In the genomic region with DNA sequence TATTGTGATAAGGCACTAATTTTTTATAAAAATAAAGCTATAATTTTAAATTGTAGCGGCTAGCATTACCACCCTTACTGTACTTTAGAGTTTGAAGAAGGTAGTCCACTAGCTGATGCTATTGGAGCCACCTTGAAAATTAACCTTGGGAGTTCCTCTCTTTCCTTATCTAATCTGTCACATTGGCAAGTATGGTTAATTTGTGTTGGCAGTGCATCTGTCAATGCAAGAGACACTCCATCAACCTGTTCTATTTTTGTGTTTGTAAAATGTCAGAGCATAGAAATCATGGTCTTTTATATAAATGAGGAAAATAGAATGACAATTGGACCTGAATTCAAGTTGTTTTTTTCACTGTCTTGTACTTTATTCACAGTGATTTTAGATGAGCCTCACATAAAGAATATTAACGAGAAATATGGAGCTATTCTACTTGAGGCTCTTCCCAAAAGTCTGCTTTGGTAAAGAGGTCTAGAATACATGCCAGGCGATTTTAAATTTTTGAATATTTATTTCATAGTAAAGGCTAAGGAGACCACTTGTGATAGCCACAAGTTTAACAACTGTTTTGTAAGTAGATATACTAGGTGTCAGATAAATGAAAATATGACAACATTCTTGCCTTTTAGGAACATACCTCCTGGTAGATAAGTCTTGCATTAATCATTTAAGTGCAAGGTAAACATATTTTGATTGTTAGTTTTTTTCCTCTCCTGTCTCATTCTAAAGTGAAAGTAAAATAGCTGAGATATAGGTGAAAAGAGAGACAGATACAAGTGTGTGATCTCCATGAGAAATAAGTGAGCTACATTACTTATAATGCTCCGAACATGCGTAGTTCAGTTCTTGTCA, we compare ENCODE assay signal across 13 cellular contexts. TPM values are rescaled to one million over a fixed set of nuclear protein-coding genes. Genes with fewer than 3 reads are reported as not detected.
DNase-seq lines count a peak whose midpoint lies in the region; ATAC-seq, FAIRE-seq and TF ChIP-seq lines count a peak whose summit lies in the region.
"Had no signal": no experiment of that assay in that cellular context is flagged by ENCODE, and none has a peak within 500 bp of the region (broad histone marks: within the 10 kb centered on the region; RNA-seq: fewer than 3 reads in every experiment).

No MANE protein-coding gene starts in this region.

- peaks cover 26% of the 10 kb centered on the region for H3K36me3 Mint-ChIP-seq in activated T-helper 2 cell treated with anti-CD3 and anti-CD28 coated beads, Interferon-gamma antibody, Interleukin-2, Interleukin-4, amounts not matched to agents 10 μg/mL and 5 μg/mL and 100 μg/mL, durations not matched to agents 14 hours and 24 hours and 36 hours (ENCODE audit: low read depth)

- no peaks in the 10 kb centered on the region for H3K36me3 ChIP-seq in ACC112 (ENCODE audit: insufficient read depth, low read length)
- H3K36me3 ChIP-seq in GM06990 (ENCODE audit: control insufficient read depth, insufficient read depth, low read length) = no peaks in the 10 kb centered on the region
- no peaks in the 10 kb centered on the region for H3K36me3 ChIP-seq in HepG2 (replicated peaks in 1 of 2; ENCODE audit: control insufficient read depth in 1 of 2, insufficient read depth in 2 of 2, low read length in 2 of 2)

- no peak for TF ChIP-seq EP300 in HepG2 (IDR thresholded peaks at IDR 0.05; ENCODE audit: low read depth in 2 of 2, low read length in 2 of 2)
- TF ChIP-seq EP300 in HepG2 (CRISPR knock-in tag; IDR thresholded peaks at IDR 0.05; ENCODE audit: borderline replicate concordance) = no peak

- peak overlapping the region; percentile 38 for H3K27ac Mint-ChIP-seq in activated T-helper 2 cell treated with anti-CD3 and anti-CD28 coated beads, Interferon-gamma antibody, Interleukin-2, Interleukin-4, amounts not matched to agents 10 μg/mL and 5 μg/mL and 100 μg/mL, durations not matched to agents 14 hours and 24 hours and 36 hours

- H3K27me3 Mint-ChIP-seq in activated T-helper 2 cell treated with anti-CD3 and anti-CD28 coated beads, Interferon-gamma antibody, Interleukin-2, Interleukin-4, amounts not matched to agents 10 μg/mL and 5 μg/mL and 100 μg/mL, durations not matched to agents 14 hours and 24 hours and 36 hours (ENCODE audit: low read depth) = no peaks in the 10 kb centered on the region

- 0 out of 2 replicates have a peak overlapping the region, but pooled peaks have one; percentile 5 for H3K4me2 ChIP-seq in HepG2 (ENCODE audit: low read depth, low read length)

- DNase-seq in GM06990 (ENCODE audit: extremely low read depth, insufficient read length) (no peak), HepG2 (ENCODE audit: low spot score) (no peak), Kasumi-1 (lab: John Stamatoyannopoulos, UW) (no peak), SIG-M5 (lab: John Stamatoyannopoulos, UW) (no peak), HTR-8/SVneo (ENCODE audit: insufficient read length, low spot score) (no peak)
- no peak for DNase-seq in activated T-helper 2 cell treated with anti-CD3 and anti-CD28 coated beads, Interferon-gamma antibody, Interleukin-2, Interleukin-4, amounts not matched to agents 10 μg/mL and 5 μg/mL and 100 μg/mL, durations not matched to agents 14 hours and 24 hours and 36 hours (ENCODE audit: low spot score)
- DNase-seq: activated CD4-positive, alpha-beta T cell treated with anti-CD3 and anti-CD28 coated beads, Interleukin-2, amount 50 U/mL, for 4 hours; central memory CD4-positive, alpha-beta T cell; NCI-H1105 treated with DMSO at 0.1 percent for 48 hours had no signal

- in situ Hi-C loops in HepG2 (cut with HindIII; ENCODE audit: extremely low pct_ligation_motif_present, low pct_unique_long_range_greater_than_20kb) = no loop called here

- peak overlapping the region; percentile 4 for H2AFZ ChIP-seq in ACC112 (ENCODE audit: low read length, unreplicated experiment)
- H2AFZ ChIP-seq in HepG2 (ENCODE audit: low read length) = no peak overlapping the region

- ATAC-seq in HepG2 (no peak), GM19455 (IDR thresholded peaks at IDR 0.05; ENCODE audit: unreplicated experiment) (no peak)

- peaks cover 31% of the 10 kb centered on the region for H3K9me3 Mint-ChIP-seq in activated T-helper 2 cell treated with anti-CD3 and anti-CD28 coated beads, Interferon-gamma antibody, Interleukin-2, Interleukin-4, amounts not matched to agents 10 μg/mL and 5 μg/mL and 100 μg/mL, durations not matched to agents 14 hours and 24 hours and 36 hours

- POLR2A ChIA-PET in HepG2 (lab: Yijun Ruan, JAX) = no interaction called here

- BruUV-seq in HepG2 (replicated peaks; lab: Mats Ljungman, UMichigan) = no TSS peak

- no peak for FAIRE-seq in HepG2 (lab: Jason Lieb, UNC)
- FAIRE-seq in HTR-8/SVneo (lab: Jason Lieb, UNC) = no peak
- FAIRE-seq: H1 had no signal

- H3K4me3 ChIP-seq in ACC112 (ENCODE audit: low read depth, low read length) (peak overlapping the region; percentile 67), GM06990 (replicated peaks; ENCODE audit: low read depth, low read length) (peak overlapping the region; percentile 36), HepG2 (replicated peaks in 1 of 3; ENCODE audit: insufficient read depth in 1 of 3, low read depth in 2 of 3, low read length in 3 of 3) (no peak overlapping the region)

- TF ChIP-seq RAD21 in HepG2 (CRISPR knock-in tag; IDR thresholded peaks at IDR 0.05) = no peak

- CTCF ChIA-PET in HepG2 (lab: Yijun Ruan, JAX; ENCODE audit: low intra/inter-chr PET ratio, low total read pairs) = no interaction called here

- H3K79me2 ChIP-seq in ACC112 (ENCODE audit: control insufficient read depth, insufficient read depth, low read length, unreplicated experiment) (no peaks in the 10 kb centered on the region), HepG2 (ENCODE audit: insufficient read depth, low read length) (no peaks in the 10 kb centered on the region)

- TF ChIP-seq CTCF in GM06990 (IDR thresholded peaks at IDR 0.05; ENCODE audit: insufficient read depth, low read length, poor library complexity, severe bottlenecking) (no peak), HepG2 (CRISPR knock-in tag; IDR thresholded peaks at IDR 0.05) (no peak)

- 68% methylated on average over 5 of the region's 5 CpGs for WGBS in HepG2 (ENCODE audit: low lambda C conversion rate)

- H3K4me1 ChIP-seq in ACC112 (ENCODE audit: control insufficient read depth, insufficient read depth, low read length, unreplicated experiment) = no peaks in the 10 kb centered on the region
- no peaks in the 10 kb centered on the region for H3K4me1 ChIP-seq in HepG2 (ENCODE audit: insufficient read depth, low read length)

- no peak overlapping the region for H3K9ac ChIP-seq in HepG2 (ENCODE audit: insufficient read depth, low read depth, low read length)

- peak overlapping the region; percentile 62 for H3K4me3 Mint-ChIP-seq in activated T-helper 2 cell treated with anti-CD3 and anti-CD28 coated beads, Interferon-gamma antibody, Interleukin-2, Interleukin-4, amounts not matched to agents 10 μg/mL and 5 μg/mL and 100 μg/mL, durations not matched to agents 14 hours and 24 hours and 36 hours (ENCODE audit: low read depth)

- no peak overlapping the region for H3K27ac ChIP-seq in ACC112 (ENCODE audit: low read depth, low read length)
- no peak overlapping the region for H3K27ac ChIP-seq in HepG2 (ENCODE audit: extremely low read length, insufficient read depth, low read length)
- H3K27ac ChIP-seq: tibial nerve had no signal

- TF ChIP-seq POLR2A in HepG2 (IDR thresholded peaks at IDR 0.05; ENCODE audit: insufficient read depth in 1 of 2, low read depth in 2 of 2, low read length in 2 of 2) = no peak

- peaks cover 23% of the 10 kb centered on the region for H3K9me3 ChIP-seq in HepG2 (ENCODE audit: low read length)

- no peaks in the 10 kb centered on the region for H3K27me3 ChIP-seq in ACC112 (ENCODE audit: insufficient read depth, low read length)
- no peaks in the 10 kb centered on the region for H3K27me3 ChIP-seq in GM06990 (replicated peaks; ENCODE audit: control insufficient read depth, insufficient read depth, low read length)
- H3K27me3 ChIP-seq in HepG2 (ENCODE audit: control insufficient read depth in 1 of 2, insufficient read depth in 2 of 2, low read length in 2 of 2) = no peaks in the 10 kb centered on the region
- H3K27me3 ChIP-seq: tibial nerve had no signal

- H4K20me1 ChIP-seq in HepG2 (ENCODE audit: insufficient read depth, low read length) = no peaks in the 10 kb centered on the region

- H3K4me1 Mint-ChIP-seq in activated T-helper 2 cell treated with anti-CD3 and anti-CD28 coated beads, Interferon-gamma antibody, Interleukin-2, Interleukin-4, amounts not matched to agents 10 μg/mL and 5 μg/mL and 100 μg/mL, durations not matched to agents 14 hours and 24 hours and 36 hours (ENCODE audit: low read depth) = peaks cover 33% of the 10 kb centered on the region

- intact Hi-C loops in activated T-helper 2 cell treated with anti-CD3 and anti-CD28 coated beads, Interferon-gamma antibody, Interleukin-2, Interleukin-4, amounts not matched to agents 10 μg/mL and 5 μg/mL and 100 μg/mL, durations not matched to agents 14 hours and 24 hours and 36 hours (cut with micrococcal nuclease) = no loop called here
- intact Hi-C loops in HepG2 (cut with micrococcal nuclease; ENCODE audit: unreplicated experiment) = no loop called here

RNA-seq across cellular contexts. Expression of a gene that starts 20.8 kb away (rescaled TPM):
- 23.8 and 27.9 TPM in 2 replicates for total RNA-seq in activated T-helper 2 cell treated with anti-CD3 and anti-CD28 coated beads, Interferon-gamma antibody, Interleukin-2, Interleukin-4, amounts not matched to agents 10 μg/mL and 5 μg/mL and 100 μg/mL, durations not matched to agents 14 hours and 24 hours and 36 hours
- 1.6 and 1.7 TPM in 2 replicates for total RNA-seq in HepG2 (2016; rRNA removed; fragmentation: Illumina TruSeq; extraction: Trizol)
- total RNA-seq in HepG2 (2016; cell fraction: cytosol; rRNA removed; fragmentation: Illumina TruSeq; extraction: Trizol; ENCODE audit: low read depth) = 2.2 and 2.6 TPM in 2 replicates
- total RNA-seq in HepG2 (2016; cell fraction: insoluble cytoplasmic fraction; rRNA removed; fragmentation: Illumina TruSeq; extraction: Trizol) = 1.4 and 1.5 TPM in 2 replicates
- total RNA-seq in HepG2 (2016; cell fraction: membrane; rRNA removed; fragmentation: Illumina TruSeq; extraction: Trizol) = 1.0 and 1.1 TPM in 2 replicates
- 2.8 and 5.0 TPM in 2 replicates for total RNA-seq in HepG2 (2016; cell fraction: nucleus; rRNA removed; fragmentation: Illumina TruSeq; extraction: Trizol)
- polyA plus RNA-seq in HepG2 (2011; rRNA removed) = 1.3 and 2.2 TPM in 2 replicates
- polyA plus RNA-seq in HepG2 (2011; cell fraction: cytosol; rRNA removed) = 0.87 and 2.0 TPM in 2 replicates
- polyA plus RNA-seq in HepG2 (2011; cell fraction: nucleus; rRNA removed) = 1.8 and 2.8 TPM in 2 replicates
- 2.4 and 3.0 TPM in 2 replicates for polyA plus RNA-seq in HepG2 (2012)
- polyA plus RNA-seq in HepG2 (2016; cell fraction: cytosol; fragmentation: Illumina TruSeq; extraction: Trizol; ENCODE audit: low read depth) = 0.10 and 0.17 TPM in 2 replicates
- polyA plus RNA-seq in HepG2 (2016; cell fraction: insoluble cytoplasmic fraction; fragmentation: Illumina TruSeq; extraction: Trizol; ENCODE audit: low read depth) = 1.5 and 2.1 TPM in 2 replicates
- 0.37 and 0.43 TPM in 2 replicates for polyA plus RNA-seq in HepG2 (2016; cell fraction: membrane; fragmentation: Illumina TruSeq; extraction: Trizol; ENCODE audit: low read depth)
- polyA plus RNA-seq in HepG2 (2016; cell fraction: nucleus; fragmentation: Illumina TruSeq; extraction: Trizol; ENCODE audit: insufficient read depth, low read depth) = 2.3 and 4.0 TPM in 2 replicates
- polyA minus RNA-seq in HepG2 (2011; rRNA and poly(A)+ RNA removed; ENCODE audit: low replicate concordance) = 4.7 and 114 TPM in 2 replicates
- polyA minus RNA-seq in HepG2 (2011; cell fraction: cytosol; rRNA and poly(A)+ RNA removed) = 3.2 and 3.4 TPM in 2 replicates
- 14.8 and 17.7 TPM in 2 replicates for polyA minus RNA-seq in HepG2 (2011; cell fraction: nucleus; rRNA and poly(A)+ RNA removed)

Comparison
In these comparisons a context has a peak if more than half of its experiments do, and no peak if none do; other contexts are left out.
1. H3K4me3 ChIP-seq: peak in ACC112 (single experiment) and GM06990 (single experiment); none in HepG2 (0 of 3).